ENCODE assay signal across 13 cellular contexts in genomic region chr10:110887560-110887959, GRCh38.
"Had no signal": no experiment of that assay in that cellular context is flagged by ENCODE, and none has a peak within 500 bp of the region (broad histone marks: within the 10 kb centered on the region; RNA-seq: fewer than 3 reads in every experiment).

No MANE protein-coding gene starts in this region.

- DNase-seq: activated CD4-positive, alpha-beta T cell treated with anti-CD3 and anti-CD28 coated beads, Interleukin-2, amount 10 ng/mL, durations not matched to agents 7 days and 5 days; dorsolateral prefrontal cortex; endodermal cell; head of caudate nucleus; immature natural killer cell; stimulated activated CD4-positive, alpha-beta T cell treated with anti-CD3 and anti-CD28 coated beads, Interleukin-1b, Interleukin-23, amount 100 ng/mL, for 48 hours; substantia nigra; transverse colon had no signal

- H3K27me3 Mint-ChIP-seq: activated CD4-positive, alpha-beta T cell treated with anti-CD3 and anti-CD28 coated beads, Interleukin-2, amount 10 ng/mL, durations not matched to agents 7 days and 5 days had no signal

- H3K4me3 Mint-ChIP-seq: activated CD4-positive, alpha-beta T cell treated with anti-CD3 and anti-CD28 coated beads, Interleukin-2, amount 10 ng/mL, durations not matched to agents 7 days and 5 days; endodermal cell; immature natural killer cell; neural progenitor cell; T-helper 2 cell treated with Interferon-gamma antibody and Interleukin-4, amounts not matched to agents 5 μg/mL and 100 μg/mL, for 36 hours had no signal

- H3K27ac ChIP-seq: cardiac muscle cell, dorsolateral prefrontal cortex, neural progenitor cell, vagina had no signal

- H3K9me3 Mint-ChIP-seq: activated CD4-positive, alpha-beta T cell treated with anti-CD3 and anti-CD28 coated beads, Interleukin-2, amount 10 ng/mL, durations not matched to agents 7 days and 5 days; endodermal cell; immature natural killer cell; neural progenitor cell; T-helper 2 cell treated with Interferon-gamma antibody and Interleukin-4, amounts not matched to agents 5 μg/mL and 100 μg/mL, for 36 hours had no signal

- H3K9me3 ChIP-seq: transverse colon, vagina had no signal

- H3K4me1 Mint-ChIP-seq: endodermal cell, neural progenitor cell had no signal

- FAIRE-seq: frontal cortex had no signal

- H3K27ac Mint-ChIP-seq: activated CD4-positive, alpha-beta T cell treated with anti-CD3 and anti-CD28 coated beads, Interleukin-2, amount 10 ng/mL, durations not matched to agents 7 days and 5 days; endodermal cell; neural progenitor cell; T-helper 2 cell treated with Interferon-gamma antibody and Interleukin-4, amounts not matched to agents 5 μg/mL and 100 μg/mL, for 36 hours had no signal
